Comparison of ENCODE assay signal across 14 cellular contexts in the genomic region with DNA sequence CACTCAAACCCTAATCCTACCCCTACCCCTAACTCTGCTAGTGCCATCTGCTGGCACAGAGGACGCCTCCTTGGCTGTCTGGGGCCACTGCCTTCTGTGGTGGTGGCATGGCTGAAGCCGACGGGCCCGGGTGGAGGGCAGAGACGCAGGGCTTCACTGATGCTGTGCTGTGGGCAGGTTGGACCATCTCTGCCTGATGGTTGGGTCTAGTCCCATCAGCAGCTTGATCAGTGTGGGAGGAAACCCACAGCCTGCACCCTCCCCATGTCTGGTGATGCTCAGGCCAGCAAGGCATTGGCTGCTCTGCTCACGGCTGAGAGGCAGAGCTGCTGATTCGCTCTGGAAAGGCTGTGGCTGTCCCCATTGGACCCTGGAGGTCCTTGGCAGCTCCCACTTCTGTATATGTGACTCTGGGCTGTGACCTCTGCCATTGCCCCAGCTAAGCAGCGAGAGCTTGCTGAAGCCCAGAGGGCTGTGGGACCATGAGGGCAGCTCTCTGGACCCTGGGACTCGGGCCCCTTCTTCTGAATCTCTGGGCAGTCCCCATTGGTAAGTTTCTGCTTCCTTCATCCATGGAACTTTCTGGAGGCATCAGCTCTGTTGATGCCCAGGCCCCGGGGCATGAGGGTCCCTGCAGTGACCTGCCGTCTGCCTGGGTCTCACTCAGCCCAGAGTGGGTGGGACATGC. TPM values are rescaled to one million over a fixed set of nuclear protein-coding genes. Genes with fewer than 3 reads are reported as not detected.
DNase-seq lines count a peak whose midpoint lies in the region; ATAC-seq and TF ChIP-seq lines count a peak whose summit lies in the region.
"Had no signal": no experiment of that assay in that cellular context is flagged by ENCODE, and none has a peak within 500 bp of the region (broad histone marks: within the 10 kb centered on the region; RNA-seq: fewer than 3 reads in every experiment).

Gene SCART1 (plus strand): TSS at position 430 of the 688 bp plus-strand sequence. CDS start 53 bp downstream, at position 483.

- H3K27me3 ChIP-seq in testis: no peaks in the 10 kb centered on the region

- peak within 1 kb of the TSS in 1 of 2 donors; percentile 88 for H3K27ac Mint-ChIP-seq in effector memory CD8-positive, alpha-beta T cell
- H3K27ac Mint-ChIP-seq: stimulated activated naive B cell treated with anti-CD40 and anti-IgM and Interleukin-4, amounts not matched to agents 10 μg/mL and 1 μg/mL and 100 μg/mL, for 72 hours had no signal

- no peak within 1 kb of the TSS for H3K4me3 ChIP-seq in testis
- H3K4me3 ChIP-seq: PC-9 had no signal

- intact Hi-C loops in testis (cut with DNase I; ENCODE audit: low total_unique reads): no loop called here

- peak; percentile 93 for ATAC-seq in effector memory CD8-positive, alpha-beta T cell (replicated peaks)
- no peak for ATAC-seq in HG02852 (IDR thresholded peaks at IDR 0.05; ENCODE audit: unreplicated experiment)
- no peak for ATAC-seq in HG03442 (IDR thresholded peaks at IDR 0.05; ENCODE audit: unreplicated experiment)
- ATAC-seq: SK-N-SH treated with all-trans-retinoic acid at 6 μM for 48 hours; stimulated activated naive B cell treated with anti-CD40 and anti-IgM and Interleukin-4, amounts not matched to agents 10 μg/mL and 1 μg/mL and 100 μg/mL, for 72 hours had no signal

- peak; percentile 65 for DNase-seq in activated effector memory CD4-positive, alpha-beta T cell treated with anti-CD3 and anti-CD28 coated beads, Interleukin-2, amount 50 U/mL, for 16 hours
- DNase-seq in activated effector memory CD4-positive, alpha-beta T cell treated with Interleukin-2 at 50 U/mL for 16 hours: no peak
- DNase-seq in NCI-H146 (lab: John Stamatoyannopoulos, UW): peak; percentile 82
- DNase-seq in effector memory CD8-positive, alpha-beta T cell: peak in 2 of 3 experiments; percentile 61 to 62
- no peak for DNase-seq in testis
- DNase-seq in GM10248 (ENCODE audit: extremely low spot score): no peak
- DNase-seq: GDM1; NCI-H187 treated with DMSO at 0.1 percent for 48 hours; NCI-H510A; PC-9; stimulated activated naive B cell treated with anti-CD40 and anti-IgM and Interleukin-4, amounts not matched to agents 10 μg/mL and 1 μg/mL and 100 μg/mL, for 72 hours had no signal

- POLR2A ChIA-PET in GM10248 (lab: Yijun Ruan, JAX): no interaction called here

- peaks cover 37% of the 10 kb centered on the region for H3K36me3 Mint-ChIP-seq in effector memory CD8-positive, alpha-beta T cell (ENCODE audit: insufficient read depth)

- H3K36me3 ChIP-seq in testis (ENCODE audit: low read depth, missing control alignments): no peaks in the 10 kb centered on the region

- no peak for TF ChIP-seq POLR2A in testis (IDR thresholded peaks at IDR 0.05)

- no peaks in the 10 kb centered on the region for H3K9me3 ChIP-seq in testis

- 94 to 97% methylated on average over 8 to 11 of the region's 11 CpGs for WGBS in testis, 2 donors

- TF ChIP-seq CTCF in testis (IDR thresholded peaks at IDR 0.05) (no peak), GM10248 (IDR thresholded peaks at IDR 0.05; ENCODE audit: control extremely low read depth, extremely low read depth, low read depth, missing control alignments) (no peak)

- no peaks in the 10 kb centered on the region for H3K27me3 Mint-ChIP-seq in effector memory CD8-positive, alpha-beta T cell

- peaks cover 4 to 7% of the 10 kb centered on the region in 2 donors for H3K9me3 Mint-ChIP-seq in effector memory CD8-positive, alpha-beta T cell

- CTCF ChIA-PET in GM10248 (lab: Yijun Ruan, JAX): interaction anchor here (1.2 kb wide), 1 partner anchor 125 kb away, joined by 3 read pairs; no protein-coding TSS in a partner anchor

- H3K4me1 ChIP-seq in testis: no peaks in the 10 kb centered on the region

- H3K4me1 Mint-ChIP-seq in effector memory CD8-positive, alpha-beta T cell (ENCODE audit: low read depth in 2 of 2): peaks cover 3 to 21% of the 10 kb centered on the region in 2 donors
- H3K4me1 Mint-ChIP-seq: stimulated activated naive B cell treated with anti-CD40 and anti-IgM and Interleukin-4, amounts not matched to agents 10 μg/mL and 1 μg/mL and 100 μg/mL, for 72 hours had no signal

- H3K4me3 Mint-ChIP-seq in effector memory CD8-positive, alpha-beta T cell: peak within 1 kb of the TSS in 1 of 2 donors; percentile 87
- H3K4me3 Mint-ChIP-seq: stimulated activated naive B cell treated with anti-CD40 and anti-IgM and Interleukin-4, amounts not matched to agents 10 μg/mL and 1 μg/mL and 100 μg/mL, for 72 hours had no signal

- no peak within 1 kb of the TSS for H3K27ac ChIP-seq in testis
- H3K27ac ChIP-seq: PC-9 had no signal

RNA-seq across cellular contexts. Expression of gene SCART1, which starts in this region (rescaled TPM):
- total RNA-seq in testis: 10 to 100 TPM; 11.6 to 13.1 TPM
- 1.6 TPM for polyA plus RNA-seq in testis (ENCODE audit: insufficient read depth, low read depth, low replicate concordance)

Comparison
In these comparisons a context has a peak if more than half of its experiments do, and no peak if none do; other contexts are left out.
1. DNase-seq: peak in activated effector memory CD4-positive, alpha-beta T cell treated with anti-CD3 and anti-CD28 coated beads, Interleukin-2, amount 50 U/mL, for 16 hours (single experiment), NCI-H146 (single experiment) and effector memory CD8-positive, alpha-beta T cell (2 of 3); none in activated effector memory CD4-positive, alpha-beta T cell treated with Interleukin-2 at 50 U/mL for 16 hours (single experiment), testis (single experiment) and GM10248 (single experiment).